ENCODE assay signal across 8 cellular contexts in the genomic region with DNA sequence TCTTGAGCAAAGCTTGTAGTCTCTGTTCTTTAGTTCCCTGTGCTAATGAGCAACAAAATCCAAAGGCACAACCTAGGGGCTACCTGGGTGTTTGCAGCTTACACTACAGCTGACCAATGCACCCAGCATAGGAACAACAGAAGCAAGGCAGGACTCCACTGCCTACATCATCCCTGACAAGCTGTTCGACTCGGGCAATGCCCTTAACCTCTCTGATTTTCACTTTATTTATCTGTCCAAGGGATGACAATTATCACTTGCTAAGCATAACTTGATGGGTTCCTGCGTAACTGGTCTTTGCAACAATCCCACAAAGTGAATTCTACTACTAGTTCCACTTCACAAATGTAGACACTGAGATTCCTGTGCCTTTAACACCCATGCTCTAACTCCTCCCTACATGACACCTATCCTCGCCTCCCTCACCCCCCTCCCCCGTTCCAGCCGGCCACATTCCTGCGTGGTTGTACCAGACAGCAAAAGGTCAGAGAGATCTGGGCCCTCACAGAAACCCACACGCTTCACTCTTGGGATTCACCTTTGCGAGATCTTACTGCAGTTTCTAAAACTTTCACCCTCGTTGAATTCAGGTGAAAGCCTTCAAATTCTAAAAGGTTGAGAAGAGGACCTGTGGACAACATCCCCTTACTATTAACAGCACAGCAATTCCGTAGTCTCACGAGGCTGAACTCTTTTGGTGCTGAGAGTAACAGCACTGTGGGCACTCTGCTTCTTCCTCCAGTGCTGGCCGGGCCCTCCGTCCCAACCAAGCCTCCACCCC. TPM values are rescaled to one million over a fixed set of nuclear protein-coding genes. Genes with fewer than 3 reads are reported as not detected.
DNase-seq lines count a peak whose midpoint lies in the region; ATAC-seq and TF ChIP-seq lines count a peak whose summit lies in the region.

No MANE protein-coding gene starts in this region.

- H3K9me3 Mint-ChIP-seq in brain: no peaks in the 10 kb centered on the region

- H3K4me1 ChIP-seq in GM23248 (ENCODE audit: insufficient read depth): peaks cover 45% of the 10 kb centered on the region

- H3K4me3 Mint-ChIP-seq in brain: peak overlapping the region; percentile 95 to 97 (median 96)

- no peaks in the 10 kb centered on the region for H3K9me2 ChIP-seq in GM23248 (ENCODE audit: insufficient read depth)

- WGBS in GM23248 (ENCODE audit: low coverage in 1 of 2, low lambda C conversion rate in 2 of 2, missing lambda C conversion rate in 2 of 2), 2 experiments: 13 to 14% methylated on average over 14 of the region's 14 CpGs

- H3K27ac ChIP-seq in GM23248: peak overlapping the region; percentile 99

- peak overlapping the region; percentile 90 for H3K4me3 ChIP-seq in GM23248

- in situ Hi-C loops in GM23248 (cut with MboI): no loop called here

- H3K27ac Mint-ChIP-seq in brain: peak overlapping the region; percentile 71 to 94 (median 84)

- peaks cover 71% of the 10 kb centered on the region for H3K79me2 ChIP-seq in GM23248 (ENCODE audit: insufficient read depth)

- H4K20me1 ChIP-seq in GM23248 (ENCODE audit: insufficient read depth): no peaks in the 10 kb centered on the region

- H3K4me2 ChIP-seq in GM23248 (ENCODE audit: unreplicated experiment): peak overlapping the region; percentile 89

- 0 out of 2 replicates have a peak, but pooled peaks cover 4% of the 10 kb centered on the region for H3K36me3 ChIP-seq in GM23248 (ENCODE audit: low read depth)

- H3K9ac ChIP-seq in GM23248: peak overlapping the region; percentile 99

- peaks cover 8% of the 10 kb centered on the region for H3K27me3 Mint-ChIP-seq in brain

- H2AFZ ChIP-seq in GM23248: peak overlapping the region; percentile 49

- H3F3A ChIP-seq in GM23248 (ENCODE audit: insufficient read depth): peaks cover 38% of the 10 kb centered on the region

- peak; percentile 86 for DNase-seq in GM23248
- peak; percentile 64 for DNase-seq in RPMI7951 (ENCODE audit: low read depth)
- DNase-seq in islet precursor cell: peak; percentile 88
- DNase-seq in stimulated activated CD4-positive, alpha-beta T cell treated with anti-CD3 and anti-CD28 coated beads, Interleukin-1b, Interleukin-23, amount 100 ng/mL, for 24 hours (ENCODE audit: low read depth in 4 of 4, low spot score in 1 of 4): peak in 3 of 4 experiments; percentile 9 to 48 (median 25)
- no peak for DNase-seq in NCI-H1092 treated with DMSO at 0.1 percent for 48 hours (lab: John Stamatoyannopoulos, UW)
- DNase-seq in GF-D8 (lab: John Stamatoyannopoulos, UW): no peak

- no peaks in the 10 kb centered on the region for H3K9me3 ChIP-seq in GM23248 (ENCODE audit: low read depth)

- no peaks in the 10 kb centered on the region for H3K27me3 ChIP-seq in GM23248 (replicated peaks; ENCODE audit: insufficient read depth)

- TF ChIP-seq CTCF in brain (conservative IDR thresholded peaks at IDR 0.05): no peak

- no peak for ATAC-seq in GM18861 (IDR thresholded peaks at IDR 0.05; ENCODE audit: unreplicated experiment)

- H3K36me3 Mint-ChIP-seq in brain: peaks cover 6% of the 10 kb centered on the region

- peaks cover 61% of the 10 kb centered on the region for H3K4me1 Mint-ChIP-seq in brain

RNA-seq across cellular contexts. Expression of a gene that starts 1.0 kb away (rescaled TPM):
- 17.8 and 18.3 TPM in 2 replicates for total RNA-seq in GM23248 (2014; rRNA removed; shearing (Covaris generic))
- polyA plus RNA-seq in GM23248 (2016; fragmentation: Nextera tagmentation; extraction: Ambion mirVana) (10.4 and 10.7 TPM in 2 replicates), brain (ENCODE audit: insufficient read depth, low read depth, low replicate concordance) (6.9 TPM)
- 5.4 and 7.6 TPM in 2 replicates for total RNA-seq in RPMI7951 (2014; rRNA removed; shearing (Covaris generic))

Comparison
In these comparisons a context has a peak if more than half of its experiments do, and no peak if none do; other contexts are left out.
1. DNase-seq: peak in GM23248 (single experiment), RPMI7951 (single experiment), islet precursor cell (single experiment) and stimulated activated CD4-positive, alpha-beta T cell treated with anti-CD3 and anti-CD28 coated beads, Interleukin-1b, Interleukin-23, amount 100 ng/mL, for 24 hours (3 of 4); none in NCI-H1092 treated with DMSO at 0.1 percent for 48 hours (single experiment) and GF-D8 (single experiment).